24 cellular contexts compared by ENCODE assay signal in the genomic region with DNA sequence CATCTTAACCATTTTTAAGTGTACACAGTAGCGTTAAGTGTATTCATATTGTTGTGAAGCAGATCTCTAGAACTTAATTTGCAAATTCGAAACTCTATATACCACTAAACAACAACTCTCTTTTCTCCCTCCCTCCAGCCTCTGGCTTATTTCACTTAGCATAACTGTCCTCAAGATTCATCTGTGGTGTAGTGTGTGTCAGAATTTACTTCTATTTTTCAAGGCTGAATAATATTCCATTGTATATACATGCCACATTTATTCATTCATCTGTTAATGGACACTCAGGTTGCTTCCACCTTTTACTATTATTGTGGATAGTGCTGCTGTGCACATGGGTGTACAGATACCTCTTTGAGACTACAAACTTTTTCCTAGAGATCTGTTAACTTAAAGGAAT.
"Had no signal": no experiment of that assay in that cellular context is flagged by ENCODE, and none has a peak within 500 bp of the region (broad histone marks: within the 10 kb centered on the region; RNA-seq: fewer than 3 reads in every experiment).

No MANE protein-coding gene starts in this region.

- H3K9me3 ChIP-seq: gastroesophageal sphincter, heart left ventricle, left lung, prostate gland, right atrium auricular region, thoracic aorta, tibial nerve, upper lobe of right lung, uterus had no signal

- H3K9ac ChIP-seq: neural progenitor cell had no signal

- FAIRE-seq: colon had no signal

- ATAC-seq: gastroesophageal sphincter; heart left ventricle; left cardiac atrium; left lung; naive thymus-derived CD4-positive, alpha-beta T cell; sciatic nerve; stimulated activated naive B cell treated with anti-CD40 and anti-IgM and Interleukin-4, amounts not matched to agents 10 μg/mL and 1 μg/mL and 100 μg/mL, for 72 hours; upper lobe of right lung had no signal

- H3K27ac ChIP-seq: dorsolateral prefrontal cortex, gastroesophageal sphincter, heart left ventricle, hepatocyte, left lung, neural progenitor cell, prostate gland, right atrium auricular region, thoracic aorta, tibial nerve, upper lobe of right lung, uterus had no signal

- H3K27me3 ChIP-seq: dorsolateral prefrontal cortex, gastroesophageal sphincter, heart left ventricle, hepatocyte, left lung, neural progenitor cell, right atrium auricular region, tibial nerve, upper lobe of right lung, uterus had no signal

- H3K4me3 ChIP-seq: dorsolateral prefrontal cortex, gastroesophageal sphincter, heart left ventricle, hepatocyte, left lung, neural progenitor cell, prostate gland, right atrium auricular region, smooth muscle cell, thoracic aorta, tibial nerve, upper lobe of right lung, uterus had no signal

- H3K4me1 ChIP-seq: prostate gland, right atrium auricular region, upper lobe of right lung, uterus had no signal

- DNase-seq: dorsolateral prefrontal cortex; effector CD4-positive, alpha-beta T cell; heart left ventricle; left cardiac atrium; left lung; mesendoderm; midbrain; naive thymus-derived CD4-positive, alpha-beta T cell; stimulated activated CD4-positive, alpha-beta T cell treated with anti-CD3 and anti-CD28 coated beads, Interleukin-12 subunit alpha, Interleukin-12 subunit beta, amount 100 ng/mL, for 4 hours; stimulated activated CD4-positive, alpha-beta T cell treated with anti-CD3 and anti-CD28 coated beads, Interleukin-1b, Interleukin-23, amount 100 ng/mL, for 48 hours; stimulated activated CD4-positive, alpha-beta T cell treated with anti-CD3 and anti-CD28 coated beads, Interleukin-4, amount 100 ng/mL, for 24 hours; stimulated activated naive B cell treated with anti-CD40 and anti-IgM and Interleukin-4, amounts not matched to agents 10 μg/mL and 1 μg/mL and 100 μg/mL, for 72 hours; upper lobe of right lung; uterus had no signal

- H3K4me2 ChIP-seq: hepatocyte, neural progenitor cell, smooth muscle cell had no signal

- H3K36me3 ChIP-seq: gastroesophageal sphincter, heart left ventricle, left lung, neural progenitor cell, prostate gland, right atrium auricular region, thoracic aorta, tibial nerve, upper lobe of right lung, uterus had no signal

- H2AFZ ChIP-seq: hepatocyte, neural progenitor cell had no signal
